ENCODE assay signal across 8 cellular contexts in genomic region chr15:22979069-22979698, GRCh38. TPM values are rescaled to one million over a fixed set of nuclear protein-coding genes. Genes with fewer than 3 reads are reported as not detected.
DNase-seq lines count a peak whose midpoint lies in the region; ATAC-seq and TF ChIP-seq lines count a peak whose summit lies in the region.

No MANE protein-coding gene starts in this region.

- H3K4me3 ChIP-seq in heart right ventricle = peak overlapping the region; percentile 48 to 95 (median 92)

- peak; percentile 82 for DNase-seq in Right ventricle myocardium inferior (ENCODE audit: missing footprints)
- no peak for DNase-seq in cardiac septum (ENCODE audit: low spot score)
- peak; percentile 11 to 53 for DNase-seq in NOMO-1 (lab: John Stamatoyannopoulos, UW; ENCODE audit: unreplicated experiment in 2 of 2)
- DNase-seq in activated naive CD8-positive, alpha-beta T cell treated with anti-CD3 and anti-CD28 coated beads for 36 hours = peak; percentile 30
- peak; percentile 47 to 72 for DNase-seq in heart right ventricle
- peak in 8 of 10 donors; percentile 43 to 92 (median 58) for DNase-seq in posterior cingulate gyrus

- H3K36me3 ChIP-seq in heart right ventricle = no peaks in the 10 kb centered on the region

- H3K27me3 ChIP-seq in heart right ventricle = peaks cover 0 to 15% (median 0%) of the 10 kb centered on the region in 7 donors

- no peaks in the 10 kb centered on the region for H3K36me3 Mint-ChIP-seq in activated naive CD8-positive, alpha-beta T cell treated with anti-CD3 and anti-CD28 coated beads for 36 hours

- peak; percentile 36 for ATAC-seq in Right ventricle myocardium inferior
- ATAC-seq in HG02943 (IDR thresholded peaks at IDR 0.05; ENCODE audit: low read depth, unreplicated experiment) = peak; percentile 68
- ATAC-seq in heart right ventricle = peak; percentile 34 to 74 (median 64)
- no peak for ATAC-seq in GM18520 (IDR thresholded peaks at IDR 0.05; ENCODE audit: unreplicated experiment)

- H3K4me1 Mint-ChIP-seq in activated naive CD8-positive, alpha-beta T cell treated with anti-CD3 and anti-CD28 coated beads for 36 hours = peaks cover 13% of the 10 kb centered on the region

- H3K27ac ChIP-seq in heart right ventricle = peak overlapping the region; percentile 83 to 95 (median 88)

- TF ChIP-seq CTCF in heart right ventricle (IDR thresholded peaks at IDR 0.05) = peak in 3 of 9 donors; percentile 9 to 22 (median 13)

- H3K27ac Mint-ChIP-seq in activated naive CD8-positive, alpha-beta T cell treated with anti-CD3 and anti-CD28 coated beads for 36 hours = peak overlapping the region; percentile 8

- WGBS in heart right ventricle, 2 donors = 1 to 2% methylated on average over 54 of the region's 54 CpGs

- intact Hi-C loops in Right ventricle myocardium inferior (cut with DNase I) = loop anchor here (2.0 kb wide), 1 partner anchor 16 kb away; no protein-coding TSS in a partner anchor
- intact Hi-C loops in cardiac septum (cut with DNase I) = no loop called here
- intact Hi-C loops in heart right ventricle (cut with DNase I) = loop anchor here in 3 of 10 donors (2.0 to 10.0 kb wide), 3 partner anchors 22 to 64 kb away; no protein-coding TSS in a partner anchor
- intact Hi-C loops in posterior cingulate gyrus (cut with DNase I) = no loop called here

- no peaks in the 10 kb centered on the region for H3K9me3 ChIP-seq in heart right ventricle

- peak overlapping the region; percentile 83 for H3K4me3 Mint-ChIP-seq in activated naive CD8-positive, alpha-beta T cell treated with anti-CD3 and anti-CD28 coated beads for 36 hours

- no peaks in the 10 kb centered on the region for H3K9me3 Mint-ChIP-seq in activated naive CD8-positive, alpha-beta T cell treated with anti-CD3 and anti-CD28 coated beads for 36 hours

- H3K27me3 Mint-ChIP-seq in activated naive CD8-positive, alpha-beta T cell treated with anti-CD3 and anti-CD28 coated beads for 36 hours = peaks cover 28% of the 10 kb centered on the region

- H3K4me1 ChIP-seq in heart right ventricle = peaks cover 3 to 43% (median 15%) of the 10 kb centered on the region in 9 donors

RNA-seq across cellular contexts. Expression of gene CYFIP1, which starts 1.0 kb away (rescaled TPM):
- total RNA-seq in Right ventricle myocardium inferior (32.1 TPM), cardiac septum (35.6 TPM), heart right ventricle (10 to 100 TPM; 17.6 to 56.6 (median 28.7) TPM)
- 10 to 100 TPM; 14.9 to 17.1 TPM for total RNA-seq in activated naive CD8-positive, alpha-beta T cell treated with anti-CD3 and anti-CD28 coated beads for 36 hours
- polyA plus RNA-seq in heart right ventricle = 10 to 100 TPM; 12.4 to 23.6 TPM
